ENCODE assay signal across 29 cellular contexts in the genomic region with DNA sequence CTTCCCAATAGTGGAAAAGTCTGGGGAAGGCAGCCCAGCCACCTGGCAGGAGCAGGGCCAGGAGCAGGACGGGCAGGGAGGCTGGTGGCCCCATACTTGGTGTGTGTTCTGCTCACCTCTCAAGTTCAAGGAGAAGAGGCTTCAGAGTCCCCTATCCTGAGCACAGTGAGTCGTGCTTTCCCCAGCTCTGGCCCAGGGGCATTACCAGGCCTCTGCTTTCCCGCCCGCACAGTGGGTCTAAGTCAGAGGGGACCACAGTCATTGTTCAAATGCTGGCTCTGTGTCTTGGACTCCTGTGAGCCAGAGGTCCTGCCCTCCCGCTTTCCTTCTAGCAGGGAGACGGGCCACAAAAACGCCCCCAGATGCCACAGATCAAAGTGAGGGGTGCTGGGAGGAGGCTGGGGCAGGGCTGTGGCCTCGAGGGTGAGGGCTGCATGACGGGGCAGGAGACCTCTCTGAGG. TPM values are rescaled to one million over a fixed set of nuclear protein-coding genes. Genes with fewer than 3 reads are reported as not detected.
DNase-seq lines count a peak whose midpoint lies in the region; ATAC-seq, FAIRE-seq and TF ChIP-seq lines count a peak whose summit lies in the region.
"Had no signal": no experiment of that assay in that cellular context is flagged by ENCODE, and none has a peak within 500 bp of the region (broad histone marks: within the 10 kb centered on the region; RNA-seq: fewer than 3 reads in every experiment).

No MANE protein-coding gene starts in this region.

- H3K36me3 ChIP-seq in gastroesophageal sphincter = peaks cover 0 to 66% of the 10 kb centered on the region in 2 donors
- H3K36me3 ChIP-seq in neuronal stem cell (replicated peaks in 1 of 2; ENCODE audit: control insufficient read depth in 2 of 2, insufficient read depth in 2 of 2, low read length in 2 of 2) = no peaks in the 10 kb centered on the region
- no peaks in the 10 kb centered on the region for H3K36me3 ChIP-seq in small intestine (ENCODE audit: control insufficient read depth in 2 of 2, insufficient read depth in 2 of 2, low read length in 2 of 2)
- H3K36me3 ChIP-seq: colonic mucosa, thyroid gland, vagina had no signal

- no peak overlapping the region for H3K9ac ChIP-seq in neuronal stem cell (ENCODE audit: low read depth, low read length, poor library complexity)

- no peak overlapping the region for H4K8ac ChIP-seq in neuronal stem cell (ENCODE audit: low read depth, low read length)

- H3K4ac ChIP-seq in neuronal stem cell (ENCODE audit: low read length) = no peak overlapping the region

- H2BK12ac ChIP-seq in neuronal stem cell (ENCODE audit: low read length) = no peak overlapping the region

- no peak overlapping the region for H3K27ac Mint-ChIP-seq in natural killer cell treated with Interleukin-12 subunit alpha and Interleukin-12 subunit beta and Interleukin-15 and Interleukin-18, amount 100 ng/mL, for 72 hours
- H3K27ac Mint-ChIP-seq in natural killer cell = no peak overlapping the region
- H3K27ac Mint-ChIP-seq: activated CD4-positive, alpha-beta memory T cell treated with anti-CD3 and anti-CD28 coated beads for 36 hours; activated naive CD4-positive, alpha-beta T cell treated with anti-CD3 and anti-CD28 coated beads, Interleukin-2, amount 50 U/mL, for 72 hours; naive thymus-derived CD4-positive, alpha-beta T cell had no signal

- no peak overlapping the region for H2AFZ ChIP-seq in neuronal stem cell (ENCODE audit: low read length)
- H2AFZ ChIP-seq: PC-9 had no signal

- ATAC-seq in natural killer cell treated with Interleukin-12 subunit alpha and Interleukin-12 subunit beta and Interleukin-15 and Interleukin-18, amount 100 ng/mL, for 72 hours = peak; percentile 39 to 50
- ATAC-seq in natural killer cell = no peak
- peak; percentile 31 for ATAC-seq in gastroesophageal sphincter
- ATAC-seq: activated naive CD4-positive, alpha-beta T cell treated with anti-CD3 and anti-CD28 coated beads, Interleukin-2, amount 50 U/mL, for 72 hours; HCT116; naive thymus-derived CD4-positive, alpha-beta T cell had no signal

- no peak overlapping the region for H3K4me3 Mint-ChIP-seq in natural killer cell treated with Interleukin-12 subunit alpha and Interleukin-12 subunit beta and Interleukin-15 and Interleukin-18, amount 100 ng/mL, for 72 hours
- H3K4me3 Mint-ChIP-seq in natural killer cell = no peak overlapping the region
- H3K4me3 Mint-ChIP-seq: activated CD4-positive, alpha-beta memory T cell treated with anti-CD3 and anti-CD28 coated beads for 36 hours; naive thymus-derived CD4-positive, alpha-beta T cell had no signal

- WGBS in gastroesophageal sphincter (ENCODE audit: low coverage in 1 of 2), 2 donors = 20% methylated on average over 1 of the region's 9 CpGs; no CpG with 5 or more reads in 1 of the 2 donors
- no CpG with 5 or more reads among the region's 9 CpGs for WGBS in neuronal stem cell (ENCODE audit: extremely low coverage in 2 of 2, insufficient read length in 2 of 2, insufficient replicate concordance in 1 of 2), 2 donors
- 53 to 76% (median 64%) methylated on average over 9 of the region's 9 CpGs for WGBS in small intestine, 3 donors

- peaks cover 5% of the 10 kb centered on the region for H3K9me3 Mint-ChIP-seq in natural killer cell treated with Interleukin-12 subunit alpha and Interleukin-12 subunit beta and Interleukin-15 and Interleukin-18, amount 100 ng/mL, for 72 hours
- peaks cover 5 to 7% of the 10 kb centered on the region in 2 donors for H3K9me3 Mint-ChIP-seq in natural killer cell

- H2AK5ac ChIP-seq in neuronal stem cell (ENCODE audit: low read depth, low read length) = peak overlapping the region; percentile 88

- H4K91ac ChIP-seq in neuronal stem cell (ENCODE audit: low read depth, low read length, poor library complexity) = no peak overlapping the region

- TF ChIP-seq CTCF in natural killer cell (IDR thresholded peaks at IDR 0.05) (no peak), gastroesophageal sphincter (IDR thresholded peaks at IDR 0.05) (no peak)

- H3K14ac ChIP-seq in neuronal stem cell (ENCODE audit: low read length) = peak overlapping the region; percentile 47

- H3K4me2 ChIP-seq in neuronal stem cell (ENCODE audit: insufficient read depth, low read length, poor library complexity, severe bottlenecking) = no peak overlapping the region
- H3K4me2 ChIP-seq: PC-9 had no signal

- no peak overlapping the region for H2BK120ac ChIP-seq in neuronal stem cell (ENCODE audit: low read depth, low read length)

- peak; percentile 37 for DNase-seq in natural killer cell treated with Interleukin-12 subunit alpha and Interleukin-12 subunit beta and Interleukin-15 and Interleukin-18, amount 100 ng/mL, for 72 hours (ENCODE audit: low spot score)
- no peak for DNase-seq in natural killer cell
- no peak for DNase-seq in neuronal stem cell (ENCODE audit: low spot score)
- no peak for DNase-seq in small intestine
- no peak for DNase-seq in stimulated activated CD4-positive, alpha-beta T cell treated with anti-CD3 and anti-CD28 coated beads, Interleukin-2, amount 100 ng/mL, for 24 hours
- no peak for DNase-seq in islet precursor cell
- DNase-seq: activated CD4-positive, alpha-beta memory T cell treated with anti-CD3 and anti-CD28 coated beads for 36 hours; anterior cingulate cortex; C1 segment of cervical spinal cord; colonic mucosa; COR-L47; effector CD8-positive, alpha-beta T cell; Karpas-422; midbrain; naive thymus-derived CD4-positive, alpha-beta T cell; NCI-H1417 treated with DMSO at 0.1 percent for 48 hours; NCI-H2081 treated with DMSO at 0.1 percent for 48 hours; NCI-H2227 treated with DMSO at 0.1 percent for 48 hours; NCI-H526; PC-9; SHP77; stimulated activated CD4-positive, alpha-beta T cell treated with anti-CD3 and anti-CD28 coated beads, Interleukin-1b, Interleukin-23, amount 100 ng/mL, for 48 hours; thyroid gland had no signal

- H3K27me3 ChIP-seq in gastroesophageal sphincter = no peaks in the 10 kb centered on the region
- no peaks in the 10 kb centered on the region for H3K27me3 ChIP-seq in neuronal stem cell (ENCODE audit: control insufficient read depth in 3 of 3, insufficient read depth in 3 of 3, low read depth in 1 of 3, low read length in 3 of 3)
- H3K27me3 ChIP-seq in small intestine (ENCODE audit: control insufficient read depth in 2 of 2, insufficient read depth in 2 of 2, low read length in 2 of 2) = no peaks in the 10 kb centered on the region
- H3K27me3 ChIP-seq: colonic mucosa, thyroid gland, vagina had no signal

- peak overlapping the region; percentile 33 for H2BK5ac ChIP-seq in neuronal stem cell (ENCODE audit: low read length)

- TF ChIP-seq EP300 in gastroesophageal sphincter (IDR thresholded peaks at IDR 0.05) = no peak

- H3K18ac ChIP-seq in neuronal stem cell (ENCODE audit: low read length) = no peak overlapping the region

- TF ChIP-seq POLR2A in gastroesophageal sphincter (IDR thresholded peaks at IDR 0.05) = no peak

- peaks cover 2% of the 10 kb centered on the region for H3K79me1 ChIP-seq in neuronal stem cell (ENCODE audit: low read depth, low read length)

- H3K9me3 ChIP-seq in gastroesophageal sphincter (no peaks in the 10 kb centered on the region), neuronal stem cell (replicated peaks in 1 of 2; ENCODE audit: control insufficient read depth in 2 of 2, insufficient read depth in 1 of 2, low read depth in 1 of 2, low read length in 2 of 2) (peaks cover 0 to 5% of the 10 kb centered on the region in 2 donors), small intestine (ENCODE audit: control insufficient read depth, low read depth) (no peaks in the 10 kb centered on the region)
- H3K9me3 ChIP-seq: colonic mucosa, thyroid gland, vagina had no signal

- no peak overlapping the region for H3K4me3 ChIP-seq in gastroesophageal sphincter
- no peak overlapping the region for H3K4me3 ChIP-seq in neuronal stem cell (ENCODE audit: low read length in 2 of 2)
- no peak overlapping the region for H3K4me3 ChIP-seq in small intestine (ENCODE audit: low read depth in 1 of 2, low read length in 2 of 2)
- H3K4me3 ChIP-seq: colonic mucosa, PC-9, thyroid gland, vagina had no signal

- H3K27ac ChIP-seq in gastroesophageal sphincter (no peak overlapping the region), neuronal stem cell (replicated peaks; ENCODE audit: low read length) (no peak overlapping the region), small intestine (ENCODE audit: low read depth in 1 of 2, low read length in 1 of 2) (no peak overlapping the region)
- H3K27ac ChIP-seq: colonic mucosa, HL-60, PC-9, thyroid gland had no signal

- no peaks in the 10 kb centered on the region for H3K4me1 Mint-ChIP-seq in natural killer cell treated with Interleukin-12 subunit alpha and Interleukin-12 subunit beta and Interleukin-15 and Interleukin-18, amount 100 ng/mL, for 72 hours (ENCODE audit: low read depth in 2 of 2)
- H3K4me1 Mint-ChIP-seq in natural killer cell = no peaks in the 10 kb centered on the region

- no peak overlapping the region for H2BK15ac ChIP-seq in neuronal stem cell (ENCODE audit: low read length)

- peaks cover 9 to 14% of the 10 kb centered on the region in 2 donors for H3K27me3 Mint-ChIP-seq in natural killer cell treated with Interleukin-12 subunit alpha and Interleukin-12 subunit beta and Interleukin-15 and Interleukin-18, amount 100 ng/mL, for 72 hours
- peaks cover 0 to 7% of the 10 kb centered on the region in 2 donors for H3K27me3 Mint-ChIP-seq in natural killer cell (ENCODE audit: low read depth in 2 of 2)
- H3K27me3 Mint-ChIP-seq: activated CD4-positive, alpha-beta memory T cell treated with anti-CD3 and anti-CD28 coated beads for 36 hours had no signal

- no peaks in the 10 kb centered on the region for H3K36me3 Mint-ChIP-seq in natural killer cell treated with Interleukin-12 subunit alpha and Interleukin-12 subunit beta and Interleukin-15 and Interleukin-18, amount 100 ng/mL, for 72 hours
- H3K36me3 Mint-ChIP-seq in natural killer cell = no peaks in the 10 kb centered on the region
- H3K36me3 Mint-ChIP-seq: activated CD4-positive, alpha-beta memory T cell treated with anti-CD3 and anti-CD28 coated beads for 36 hours; activated naive CD4-positive, alpha-beta T cell treated with anti-CD3 and anti-CD28 coated beads, Interleukin-2, amount 50 U/mL, for 72 hours; naive thymus-derived CD4-positive, alpha-beta T cell had no signal

- no peaks in the 10 kb centered on the region for H3K4me1 ChIP-seq in gastroesophageal sphincter
- no peaks in the 10 kb centered on the region for H3K4me1 ChIP-seq in neuronal stem cell (ENCODE audit: control insufficient read depth in 2 of 2, insufficient read depth in 1 of 2, low read depth in 1 of 2, low read length in 2 of 2)
- no peaks in the 10 kb centered on the region for H3K4me1 ChIP-seq in small intestine (ENCODE audit: control insufficient read depth in 2 of 2, insufficient read depth in 1 of 2, low read depth in 1 of 2, low read length in 1 of 2)
- H3K4me1 ChIP-seq: colonic mucosa, thyroid gland, vagina had no signal

- H3K23ac ChIP-seq in neuronal stem cell (ENCODE audit: low read depth, low read length, poor library complexity) = peak overlapping the region; percentile 81

- FAIRE-seq in small intestine (lab: Jason Lieb, UNC) = no peak
- FAIRE-seq: bronchial epithelial cell had no signal

- intact Hi-C loops in natural killer cell (cut with micrococcal nuclease) = no loop called here

RNA-seq across cellular contexts. Expression of a gene that starts 27.6 kb away (rescaled TPM):
- total RNA-seq in natural killer cell treated with Interleukin-12 subunit alpha and Interleukin-12 subunit beta and Interleukin-15 and Interleukin-18, amount 100 ng/mL, for 72 hours = not detected
- not detected for total RNA-seq in natural killer cell
- 10 to 100 TPM; 30.2 to 80.5 (median 59.9) TPM for total RNA-seq in gastroesophageal sphincter
- 2.9 TPM for polyA plus RNA-seq in neuronal stem cell (2013, experiment 1 of 2)
- polyA plus RNA-seq in neuronal stem cell (2013, experiment 2 of 2) = 2.8 TPM
- 10 to 100 TPM in 1 of 3 donors, 1 to 10 TPM in 1, under 1 TPM in 1; 0.67 to 13.2 (median 3.8) TPM for polyA plus RNA-seq in small intestine
- total RNA-seq: activated CD4-positive, alpha-beta memory T cell treated with anti-CD3 and anti-CD28 coated beads for 36 hours; activated naive CD4-positive, alpha-beta T cell treated with anti-CD3 and anti-CD28 coated beads, Interleukin-2, amount 50 U/mL, for 72 hours; naive thymus-derived CD4-positive, alpha-beta T cell had no signal
- polyA plus RNA-seq: naive thymus-derived CD4-positive, alpha-beta T cell had no signal

Comparison
In these comparisons a context has a peak if more than half of its experiments do, and no peak if none do; other contexts are left out.
1. ATAC-seq: peak in natural killer cell treated with Interleukin-12 subunit alpha and Interleukin-12 subunit beta and Interleukin-15 and Interleukin-18, amount 100 ng/mL, for 72 hours (2 of 2) and gastroesophageal sphincter (single experiment); none in natural killer cell (0 of 3).
2. RNA of a gene that starts 27.6 kb away (total RNA-seq): 30.2 to 80.5 TPM in gastroesophageal sphincter; not detected in natural killer cell and not detected in natural killer cell treated with Interleukin-12 subunit alpha and Interleukin-12 subunit beta and Interleukin-15 and Interleukin-18, amount 100 ng/mL, for 72 hours; every median in the first group is over 10 times any median in the second.